1 cellular context compared by ENCODE assay signal in the genomic region with DNA sequence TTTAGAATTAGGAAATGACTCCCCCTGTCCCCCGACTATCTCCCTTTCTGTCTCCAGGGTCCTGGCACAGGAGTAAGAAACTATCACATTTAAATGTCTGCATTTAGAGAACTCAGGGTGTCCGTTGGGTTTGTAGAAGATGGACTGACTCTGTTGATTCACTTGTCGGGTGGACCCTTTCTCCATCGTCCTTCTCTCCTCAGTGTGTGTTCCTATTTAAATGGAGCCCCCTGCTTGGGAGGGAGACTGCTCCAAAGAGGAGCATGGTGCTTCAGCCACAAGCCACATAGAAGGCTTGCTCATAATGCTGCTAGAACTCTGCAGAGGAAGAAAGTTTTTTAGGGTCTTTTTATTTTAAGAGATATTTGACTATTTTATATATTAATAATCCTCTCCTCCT.
TF ChIP-seq lines count a peak whose summit lies in the region.

No MANE protein-coding gene starts in this region.

TF ChIP-seq in HepG2, 621 proteins besides CTCF, POLR2A, EP300 and RAD21 (continued from another document):
- no peak for TF ChIP-seq TSC22D2 (CRISPR knock-in tag; IDR thresholded peaks at IDR 0.05; ENCODE audit: borderline replicate concordance)
- TF ChIP-seq SIX1 (CRISPR knock-in tag; IDR thresholded peaks at IDR 0.05; ENCODE audit: borderline replicate concordance): no peak
